ENCODE assay signal across 1 cellular context in genomic region chr4:126647756-126648396, GRCh38.
TF ChIP-seq lines count a peak whose summit lies in the region.

No MANE protein-coding gene starts in this region.

TF ChIP-seq in IMR-90, 13 proteins besides CTCF, POLR2A, EP300 and RAD21:
- TF ChIP-seq, protein P1, sequence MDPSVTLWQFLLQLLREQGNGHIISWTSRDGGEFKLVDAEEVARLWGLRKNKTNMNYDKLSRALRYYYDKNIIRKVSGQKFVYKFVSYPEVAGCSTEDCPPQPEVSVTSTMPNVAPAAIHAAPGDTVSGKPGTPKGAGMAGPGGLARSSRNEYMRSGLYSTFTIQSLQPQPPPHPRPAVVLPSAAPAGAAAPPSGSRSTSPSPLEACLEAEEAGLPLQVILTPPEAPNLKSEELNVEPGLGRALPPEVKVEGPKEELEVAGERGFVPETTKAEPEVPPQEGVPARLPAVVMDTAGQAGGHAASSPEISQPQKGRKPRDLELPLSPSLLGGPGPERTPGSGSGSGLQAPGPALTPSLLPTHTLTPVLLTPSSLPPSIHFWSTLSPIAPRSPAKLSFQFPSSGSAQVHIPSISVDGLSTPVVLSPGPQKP (IDR thresholded peaks at IDR 0.05; ENCODE audit: borderline replicate concordance, low read depth, low read length): no peak
- no peak for TF ChIP-seq SMC3 (IDR thresholded peaks at IDR 0.05; ENCODE audit: low read depth, low read length)
- TF ChIP-seq CEBPB (IDR thresholded peaks at IDR 0.05; ENCODE audit: low read depth, low read length): no peak
- no peak for TF ChIP-seq RFX5 (IDR thresholded peaks at IDR 0.05; ENCODE audit: low read depth, low read length)
- no peak for TF ChIP-seq BHLHE40 (IDR thresholded peaks at IDR 0.05; ENCODE audit: low read depth, low read length)
- TF ChIP-seq MAZ (IDR thresholded peaks at IDR 0.05; ENCODE audit: borderline replicate concordance, low read depth, low read length): no peak
- TF ChIP-seq CHD1 (IDR thresholded peaks at IDR 0.05; ENCODE audit: low read depth, low read length): no peak
- no peak for TF ChIP-seq FOS (IDR thresholded peaks at IDR 0.05; ENCODE audit: low read depth, low read length)
- TF ChIP-seq RCOR1 (IDR thresholded peaks at IDR 0.05; ENCODE audit: insufficient replicate concordance, low read length): no peak
- TF ChIP-seq MXI1 (IDR thresholded peaks at IDR 0.05; ENCODE audit: borderline replicate concordance, low read depth, low read length): no peak
- TF ChIP-seq, protein P2, sequence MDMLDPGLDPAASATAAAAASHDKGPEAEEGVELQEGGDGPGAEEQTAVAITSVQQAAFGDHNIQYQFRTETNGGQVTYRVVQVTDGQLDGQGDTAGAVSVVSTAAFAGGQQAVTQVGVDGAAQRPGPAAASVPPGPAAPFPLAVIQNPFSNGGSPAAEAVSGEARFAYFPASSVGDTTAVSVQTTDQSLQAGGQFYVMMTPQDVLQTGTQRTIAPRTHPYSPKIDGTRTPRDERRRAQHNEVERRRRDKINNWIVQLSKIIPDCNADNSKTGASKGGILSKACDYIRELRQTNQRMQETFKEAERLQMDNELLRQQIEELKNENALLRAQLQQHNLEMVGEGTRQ (IDR thresholded peaks at IDR 0.05; ENCODE audit: low read depth, low read length): no peak
- no peak for TF ChIP-seq MAFK (IDR thresholded peaks at IDR 0.05; ENCODE audit: low read depth, low read length)
